In genomic region chr7:44032031-44032430, GRCh38 we compare ENCODE assay signal across 7 cellular contexts. TPM values are rescaled to one million over a fixed set of nuclear protein-coding genes. Genes with fewer than 3 reads are reported as not detected.
"Had no signal": no experiment of that assay in that cellular context is flagged by ENCODE, and none has a peak within 500 bp of the region (broad histone marks: within the 10 kb centered on the region; RNA-seq: fewer than 3 reads in every experiment).

No MANE protein-coding gene starts in this region.

RNA-seq across cellular contexts. Expression of gene PGAM2, which starts 33.3 kb away (rescaled TPM):
- total RNA-seq: GM23248, H4, HT1080 had no signal
- polyA plus RNA-seq: GM23248, HepG2, IgD-negative memory B cell had no signal

RNA-seq across cellular contexts. Expression of gene SPDYE1, which starts 34.3 kb away (rescaled TPM):
- total RNA-seq: GM23248, H4, H7, HepG2, HFFc6, HT1080 had no signal
- polyA plus RNA-seq: HepG2 had no signal
